In the genomic region with DNA sequence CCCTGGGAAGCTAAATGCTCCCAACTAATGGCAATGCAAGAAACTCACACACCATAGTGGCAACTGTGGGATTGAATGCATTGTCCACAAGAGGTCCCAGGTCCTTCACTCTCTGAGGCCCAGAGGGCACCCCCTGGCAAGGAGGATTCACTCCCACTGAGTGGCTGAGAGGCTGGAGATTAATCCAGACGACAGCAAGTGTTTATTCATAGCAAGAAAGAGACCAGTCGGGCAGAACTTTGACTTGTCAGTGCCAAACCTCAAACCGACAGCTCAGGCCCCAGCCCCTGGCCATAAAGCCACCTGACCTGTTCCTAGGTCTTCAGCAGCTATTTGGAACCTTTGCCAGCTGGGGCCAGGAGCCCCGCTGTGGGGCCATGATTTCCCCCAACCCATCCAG, we compare ENCODE assay signal across 15 cellular contexts. TPM values are rescaled to one million over a fixed set of nuclear protein-coding genes. Genes with fewer than 3 reads are reported as not detected.
DNase-seq lines count a peak whose midpoint lies in the region; ATAC-seq and TF ChIP-seq lines count a peak whose summit lies in the region.
"Had no signal": no experiment of that assay in that cellular context is flagged by ENCODE, and none has a peak within 500 bp of the region (broad histone marks: within the 10 kb centered on the region; RNA-seq: fewer than 3 reads in every experiment).

No MANE protein-coding gene starts in this region.

- no peak overlapping the region for H3K27ac ChIP-seq in colonic mucosa
- H3K27ac ChIP-seq: esophagus squamous epithelium had no signal

- DNase-seq in myocyte (ENCODE audit: low read depth) (peak; percentile 6), GOT3 (lab: John Stamatoyannopoulos, UW) (no peak), colonic mucosa (no peak), T-cell (no peak)
- no peak for DNase-seq in activated CD4-positive, alpha-beta T cell treated with anti-CD3 and anti-CD28 coated beads, Interleukin-2, amount 50 U/mL, for 4 hours
- DNase-seq: activated CD4-positive, alpha-beta T cell treated with anti-CD3 and anti-CD28 coated beads for 48 hours; anterior cingulate cortex; esophagus squamous epithelium; NCI-H1436; posterior cingulate gyrus had no signal

- H3K9ac ChIP-seq in colonic mucosa (ENCODE audit: low read depth in 2 of 2, low read length in 2 of 2): no peak overlapping the region

- POLR2A ChIA-PET in T-cell (lab: Charles Lee): no interaction called here

- H3K9me3 ChIP-seq in colonic mucosa: no peaks in the 10 kb centered on the region
- H3K9me3 ChIP-seq: esophagus squamous epithelium had no signal

- intact Hi-C loops in colonic mucosa (cut with DNase I): no loop called here

- no peak for TF ChIP-seq CTCF in colonic mucosa (IDR thresholded peaks at IDR 0.05)

- no peaks in the 10 kb centered on the region for H3K27me3 Mint-ChIP-seq in T-cell

- ATAC-seq in GM18868 (IDR thresholded peaks at IDR 0.05; ENCODE audit: unreplicated experiment) (peak; percentile 73), GM21723 (IDR thresholded peaks at IDR 0.05; ENCODE audit: unreplicated experiment) (peak; percentile 79), HG03378 (IDR thresholded peaks at IDR 0.05; ENCODE audit: unreplicated experiment) (peak; percentile 84), T-cell (replicated peaks in 1 of 4) (no peak)

- H3K27ac Mint-ChIP-seq in T-cell: no peak overlapping the region

- no peaks in the 10 kb centered on the region for H3K27me3 ChIP-seq in colonic mucosa
- H3K27me3 ChIP-seq: esophagus squamous epithelium had no signal

- no peaks in the 10 kb centered on the region for H3K4me1 ChIP-seq in colonic mucosa
- H3K4me1 ChIP-seq: esophagus squamous epithelium had no signal

- H3K4me1 Mint-ChIP-seq in T-cell: peaks cover 5 to 27% (median 23%) of the 10 kb centered on the region in 3 donors

- H3K4me3 ChIP-seq in colonic mucosa: no peak overlapping the region
- H3K4me3 ChIP-seq: esophagus squamous epithelium had no signal

- H3K9me3 Mint-ChIP-seq in T-cell: no peaks in the 10 kb centered on the region

- H3K36me3 ChIP-seq in colonic mucosa: no peaks in the 10 kb centered on the region
- H3K36me3 ChIP-seq: esophagus squamous epithelium had no signal

- no peaks in the 10 kb centered on the region for H3K36me3 Mint-ChIP-seq in T-cell

- CTCF ChIA-PET in T-cell (lab: Charles Lee): interaction anchor here (0.5 to 0.6 kb wide), 2 partner anchors 115 to 638 kb away, joined by 3 to 5 read pairs; no protein-coding TSS in a partner anchor

- H3K4me3 Mint-ChIP-seq in T-cell: no peak overlapping the region

RNA-seq across cellular contexts. Expression of gene MPEG1, which starts 54.5 kb away (rescaled TPM):
- total RNA-seq in myocyte: not detected in 2 replicates
- polyA plus RNA-seq in myocyte (2012): 0.10 TPM
- total RNA-seq in colonic mucosa: 10 to 100 TPM in 1 of 2 donors, 1 to 10 TPM in 1; 4.7 to 17.6 TPM
- total RNA-seq in T-cell: 1 to 10 TPM in 4 of 5 donors, under 1 TPM in 1; 0.93 to 3.0 (median 1.4) TPM
- total RNA-seq: RPMI7951 had no signal
- polyA plus RNA-seq: keratinocyte had no signal

Comparison
In these comparisons a context has a peak if more than half of its experiments do, and no peak if none do; other contexts are left out.
1. ATAC-seq: peak in GM18868 (single experiment), GM21723 (single experiment) and HG03378 (single experiment); none in T-cell (0 of 4).